In the genomic region with DNA sequence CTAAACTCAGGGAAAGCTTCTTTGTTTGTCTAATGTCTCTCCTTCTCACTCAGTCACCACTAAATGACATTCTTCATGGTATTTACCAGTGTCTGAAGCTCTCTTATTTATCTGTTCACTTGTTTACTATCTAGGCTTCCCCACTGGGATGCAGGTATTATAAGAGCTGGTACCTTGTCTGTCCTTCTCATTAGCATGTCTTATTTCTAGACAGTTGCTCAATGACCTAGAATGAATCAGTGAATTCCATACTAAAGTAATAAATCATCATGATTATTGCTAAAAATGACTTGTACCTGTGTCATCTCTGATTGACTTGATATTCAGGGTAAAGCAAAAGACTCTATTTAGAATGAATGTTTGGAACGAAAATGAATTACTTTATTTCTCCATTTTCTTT, we compare ENCODE assay signal across 26 cellular contexts.
DNase-seq lines count a peak whose midpoint lies in the region; ATAC-seq, FAIRE-seq and TF ChIP-seq lines count a peak whose summit lies in the region.
"Had no signal": no experiment of that assay in that cellular context is flagged by ENCODE, and none has a peak within 500 bp of the region (broad histone marks: within the 10 kb centered on the region; RNA-seq: fewer than 3 reads in every experiment).

No MANE protein-coding gene starts in this region.

- H3K79me2 ChIP-seq in GM23338 (replicated peaks; ENCODE audit: insufficient read depth): no peaks in the 10 kb centered on the region

- H3K4me3 ChIP-seq in GM23338 (no peak overlapping the region), bronchial epithelial cell (ENCODE audit: low read depth, low read length) (no peak overlapping the region)
- H3K4me3 ChIP-seq: BLaER1, GM12878 had no signal

- H3K27me3 ChIP-seq in GM23338 (ENCODE audit: insufficient read depth): no peaks in the 10 kb centered on the region
- H3K27me3 ChIP-seq in bronchial epithelial cell (ENCODE audit: control insufficient read depth, insufficient read depth, low read length): no peaks in the 10 kb centered on the region
- peaks cover 39% of the 10 kb centered on the region for H3K27me3 ChIP-seq in foreskin keratinocyte
- H3K27me3 ChIP-seq: BE2C, BLaER1 had no signal

- peak overlapping the region; percentile 20; the same call in 1 of the 2 replicates for H3K4me2 ChIP-seq in GM23338
- H3K4me2 ChIP-seq: BLaER1 had no signal

- H2AFZ ChIP-seq in GM23338: no peak overlapping the region

- no peaks in the 10 kb centered on the region for H3K9me3 Mint-ChIP-seq in GM23338
- H3K9me3 Mint-ChIP-seq: CD14-positive monocyte had no signal

- ATAC-seq in GM23338 (no peak), foreskin keratinocyte (peak; percentile 67), left lobe of liver (no peak), HG03469 (IDR thresholded peaks at IDR 0.05; ENCODE audit: unreplicated experiment) (no peak), HG02885 (IDR thresholded peaks at IDR 0.05; ENCODE audit: poor library complexity, unreplicated experiment) (no peak)
- ATAC-seq: GM12878 had no signal

- H3K27ac Mint-ChIP-seq in GM23338: no peak overlapping the region
- H3K27ac Mint-ChIP-seq: CD14-positive monocyte; CD4-positive, alpha-beta memory T cell; CD4-positive, CD25-positive, alpha-beta regulatory T cell; CD8-positive, alpha-beta memory T cell had no signal

- no peaks in the 10 kb centered on the region for H3K27me3 Mint-ChIP-seq in GM23338 (ENCODE audit: insufficient read depth, low read depth, poor library complexity)
- H3K27me3 Mint-ChIP-seq: CD4-positive, CD25-positive, alpha-beta regulatory T cell had no signal

- H3F3A ChIP-seq in GM23338 (replicated peaks; ENCODE audit: low read depth): no peaks in the 10 kb centered on the region

- no peaks in the 10 kb centered on the region for H3K36me3 ChIP-seq in GM23338 (ENCODE audit: insufficient read depth)
- H3K36me3 ChIP-seq in bronchial epithelial cell (ENCODE audit: control insufficient read depth, insufficient read depth, low read length): no peaks in the 10 kb centered on the region
- H3K36me3 ChIP-seq: BE2C, BLaER1 had no signal

- peaks cover 36% of the 10 kb centered on the region for H3K4me1 Mint-ChIP-seq in GM23338
- H3K4me1 Mint-ChIP-seq: CD14-positive monocyte; CD4-positive, alpha-beta memory T cell; CD4-positive, CD25-positive, alpha-beta regulatory T cell; CD8-positive, alpha-beta memory T cell had no signal

- TF ChIP-seq CTCF in GM23338 (conservative IDR thresholded peaks at IDR 0.05; ENCODE audit: low read depth in 2 of 2) (no peak), bronchial epithelial cell (IDR thresholded peaks at IDR 0.05; ENCODE audit: insufficient read depth, low read length, severe bottlenecking) (no peak), foreskin keratinocyte (conservative IDR thresholded peaks at IDR 0.05) (no peak)

- in situ Hi-C loops in KBM-7 (cut with MboI; ENCODE audit: low pct_unique_long_range_greater_than_20kb, low sequenced_read_pairs): no loop called here

- no peaks in the 10 kb centered on the region for H3K9me2 ChIP-seq in GM23338 (ENCODE audit: insufficient read depth)

- H3K4me3 Mint-ChIP-seq in GM23338: no peak overlapping the region
- H3K4me3 Mint-ChIP-seq: CD14-positive monocyte; CD4-positive, alpha-beta memory T cell; CD4-positive, CD25-positive, alpha-beta regulatory T cell; CD8-positive, alpha-beta memory T cell had no signal

- peaks cover 29% of the 10 kb centered on the region for H3K4me1 ChIP-seq in GM23338 (ENCODE audit: insufficient read depth)
- peaks cover 8% of the 10 kb centered on the region for H3K4me1 ChIP-seq in foreskin keratinocyte
- H3K4me1 ChIP-seq: BE2C, BLaER1, Caco-2 had no signal

- DNase-seq in ELR (ENCODE audit: low read depth) (peak; percentile 17), GM23338 (ENCODE audit: low spot score) (no peak), bronchial epithelial cell (ENCODE audit: low read depth) (peak; percentile 74), foreskin keratinocyte (peak; percentile 30 to 72), left lobe of liver (ENCODE audit: low spot score) (no peak), KBM-7 (no peak)
- DNase-seq: 8988T; ACHN; BE2C; C1 segment of cervical spinal cord; Caco-2; Calu3; CD4-positive, alpha-beta memory T cell; CD4-positive, CD25-positive, alpha-beta regulatory T cell; CD8-positive, alpha-beta memory T cell; DMS79 treated with DMSO at 0.1 percent for 48 hours; GDM1 had no signal

- H3K27ac ChIP-seq in GM23338 (ENCODE audit: low read depth) (no peak overlapping the region), foreskin keratinocyte (no peak overlapping the region)
- H3K27ac ChIP-seq: BLaER1 had no signal

- H3K36me3 Mint-ChIP-seq in GM23338 (ENCODE audit: low read depth): no peaks in the 10 kb centered on the region
- H3K36me3 Mint-ChIP-seq: CD14-positive monocyte; CD4-positive, alpha-beta memory T cell; CD4-positive, CD25-positive, alpha-beta regulatory T cell; CD8-positive, alpha-beta memory T cell had no signal

- no peak for FAIRE-seq in bronchial epithelial cell (lab: Jason Lieb, UNC)
- FAIRE-seq: A204.1, D721Med, GM12878, GM12892, GM18507 had no signal

- H4K20me1 ChIP-seq in GM23338 (replicated peaks; ENCODE audit: insufficient read depth): no peaks in the 10 kb centered on the region
- H4K20me1 ChIP-seq: BLaER1 had no signal

TF ChIP-seq in GM23338, 12 proteins besides CTCF, POLR2A, EP300 and RAD21 (continues in another document):
- TF ChIP-seq CREB1 (CRISPR knock-in tag; IDR thresholded peaks at IDR 0.05; ENCODE audit: low read depth) (no peak), EZH2 (IDR thresholded peaks at IDR 0.05; ENCODE audit: low read depth, unreplicated experiment) (no peak), JUNB (IDR thresholded peaks at IDR 0.05; ENCODE audit: unreplicated experiment) (no peak), STAT1 (IDR thresholded peaks at IDR 0.05; ENCODE audit: unreplicated experiment) (no peak), EZH2phosphoT487 (IDR thresholded peaks at IDR 0.05; ENCODE audit: unreplicated experiment) (no peak), POLR2AphosphoS5 (IDR thresholded peaks at IDR 0.05; ENCODE audit: low read depth) (no peak)
- TF ChIP-seq, protein P1, sequence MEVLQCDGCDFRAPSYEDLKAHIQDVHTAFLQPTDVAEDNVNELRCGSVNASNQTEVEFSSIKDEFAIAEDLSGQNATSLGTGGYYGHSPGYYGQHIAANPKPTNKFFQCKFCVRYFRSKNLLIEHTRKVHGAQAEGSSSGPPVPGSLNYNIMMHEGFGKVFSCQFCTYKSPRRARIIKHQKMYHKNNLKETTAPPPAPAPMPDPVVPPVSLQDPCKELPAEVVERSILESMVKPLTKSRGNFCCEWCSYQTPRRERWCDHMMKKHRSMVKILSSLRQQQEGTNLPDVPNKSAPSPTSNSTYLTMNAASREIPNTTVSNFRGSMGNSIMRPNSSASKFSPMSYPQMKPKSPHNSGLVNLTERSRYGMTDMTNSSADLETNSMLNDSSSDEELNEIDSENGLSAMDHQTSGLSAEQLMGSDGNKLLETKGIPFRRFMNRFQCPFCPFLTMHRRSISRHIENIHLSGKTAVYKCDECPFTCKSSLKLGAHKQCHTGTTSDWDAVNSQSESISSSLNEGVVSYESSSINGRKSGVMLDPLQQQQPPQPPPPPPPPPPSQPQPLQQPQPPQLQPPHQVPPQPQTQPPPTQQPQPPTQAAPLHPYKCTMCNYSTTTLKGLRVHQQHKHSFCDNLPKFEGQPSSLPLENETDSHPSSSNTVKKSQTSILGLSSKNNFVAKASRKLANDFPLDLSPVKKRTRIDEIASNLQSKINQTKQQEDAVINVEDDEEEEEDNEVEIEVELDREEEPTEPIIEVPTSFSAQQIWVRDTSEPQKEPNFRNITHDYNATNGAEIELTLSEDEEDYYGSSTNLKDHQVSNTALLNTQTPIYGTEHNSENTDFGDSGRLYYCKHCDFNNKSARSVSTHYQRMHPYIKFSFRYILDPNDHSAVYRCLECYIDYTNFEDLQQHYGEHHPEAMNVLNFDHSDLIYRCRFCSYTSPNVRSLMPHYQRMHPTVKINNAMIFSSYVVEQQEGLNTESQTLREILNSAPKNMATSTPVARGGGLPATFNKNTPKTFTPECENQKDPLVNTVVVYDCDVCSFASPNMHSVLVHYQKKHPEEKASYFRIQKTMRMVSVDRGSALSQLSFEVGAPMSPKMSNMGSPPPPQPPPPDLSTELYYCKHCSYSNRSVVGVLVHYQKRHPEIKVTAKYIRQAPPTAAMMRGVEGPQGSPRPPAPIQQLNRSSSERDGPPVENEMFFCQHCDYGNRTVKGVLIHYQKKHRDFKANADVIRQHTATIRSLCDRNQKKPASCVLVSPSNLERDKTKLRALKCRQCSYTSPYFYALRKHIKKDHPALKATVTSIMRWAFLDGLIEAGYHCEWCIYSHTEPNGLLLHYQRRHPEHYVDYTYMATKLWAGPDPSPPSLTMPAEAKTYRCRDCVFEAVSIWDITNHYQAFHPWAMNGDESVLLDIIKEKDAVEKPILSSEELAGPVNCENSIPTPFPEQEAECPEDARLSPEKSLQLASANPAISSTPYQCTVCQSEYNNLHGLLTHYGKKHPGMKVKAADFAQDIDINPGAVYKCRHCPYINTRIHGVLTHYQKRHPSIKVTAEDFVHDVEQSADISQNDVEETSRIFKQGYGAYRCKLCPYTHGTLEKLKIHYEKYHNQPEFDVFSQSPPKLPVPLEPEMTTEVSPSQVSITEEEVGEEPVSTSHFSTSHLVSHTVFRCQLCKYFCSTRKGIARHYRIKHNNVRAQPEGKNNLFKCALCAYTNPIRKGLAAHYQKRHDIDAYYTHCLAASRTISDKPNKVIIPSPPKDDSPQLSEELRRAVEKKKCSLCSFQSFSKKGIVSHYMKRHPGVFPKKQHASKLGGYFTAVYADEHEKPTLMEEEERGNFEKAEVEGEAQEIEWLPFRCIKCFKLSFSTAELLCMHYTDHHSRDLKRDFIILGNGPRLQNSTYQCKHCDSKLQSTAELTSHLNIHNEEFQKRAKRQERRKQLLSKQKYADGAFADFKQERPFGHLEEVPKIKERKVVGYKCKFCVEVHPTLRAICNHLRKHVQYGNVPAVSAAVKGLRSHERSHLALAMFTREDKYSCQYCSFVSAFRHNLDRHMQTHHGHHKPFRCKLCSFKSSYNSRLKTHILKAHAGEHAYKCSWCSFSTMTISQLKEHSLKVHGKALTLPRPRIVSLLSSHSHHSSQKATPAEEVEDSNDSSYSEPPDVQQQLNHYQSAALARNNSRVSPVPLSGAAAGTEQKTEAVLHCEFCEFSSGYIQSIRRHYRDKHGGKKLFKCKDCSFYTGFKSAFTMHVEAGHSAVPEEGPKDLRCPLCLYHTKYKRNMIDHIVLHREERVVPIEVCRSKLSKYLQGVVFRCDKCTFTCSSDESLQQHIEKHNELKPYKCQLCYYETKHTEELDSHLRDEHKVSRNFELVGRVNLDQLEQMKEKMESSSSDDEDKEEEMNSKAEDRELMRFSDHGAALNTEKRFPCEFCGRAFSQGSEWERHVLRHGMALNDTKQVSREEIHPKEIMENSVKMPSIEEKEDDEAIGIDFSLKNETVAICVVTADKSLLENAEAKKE (CRISPR knock-in tag; IDR thresholded peaks at IDR 0.05): no peak

Comparison
In these comparisons a context has a peak if more than half of its experiments do, and no peak if none do; other contexts are left out.
1. DNase-seq: peak in ELR (single experiment), bronchial epithelial cell (single experiment) and foreskin keratinocyte (2 of 2); none in GM23338 (single experiment), left lobe of liver (single experiment) and KBM-7 (single experiment).